1 cellular context compared by ENCODE assay signal in genomic region chr4:173231916-173232315, GRCh38.
TF ChIP-seq lines count a peak whose summit lies in the region.

No MANE protein-coding gene starts in this region.

TF ChIP-seq in GM12878, 131 proteins besides CTCF, POLR2A, EP300 and RAD21 (continued from another document):
- TF ChIP-seq NKRF (conservative IDR thresholded peaks at IDR 0.05): no peak
